8 cellular contexts compared by ENCODE assay signal in genomic region chr11:12675951-12676711, GRCh38. TPM values are rescaled to one million over a fixed set of nuclear protein-coding genes. Genes with fewer than 3 reads are reported as not detected.
DNase-seq lines count a peak whose midpoint lies in the region; ATAC-seq and TF ChIP-seq lines count a peak whose summit lies in the region.

No MANE protein-coding gene starts in this region.

- H3K27me3 Mint-ChIP-seq in activated naive CD8-positive, alpha-beta T cell: peaks cover 56% of the 10 kb centered on the region
- H3K27me3 Mint-ChIP-seq in activated naive CD8-positive, alpha-beta T cell treated with anti-CD3 and anti-CD28 coated beads for 36 hours: peaks cover 85% of the 10 kb centered on the region

- no peaks in the 10 kb centered on the region for H3K36me3 Mint-ChIP-seq in activated naive CD8-positive, alpha-beta T cell
- H3K36me3 Mint-ChIP-seq in activated naive CD8-positive, alpha-beta T cell treated with anti-CD3 and anti-CD28 coated beads for 36 hours: no peaks in the 10 kb centered on the region

- H3K9me3 Mint-ChIP-seq in activated naive CD8-positive, alpha-beta T cell (ENCODE audit: low read depth): no peaks in the 10 kb centered on the region
- no peaks in the 10 kb centered on the region for H3K9me3 Mint-ChIP-seq in activated naive CD8-positive, alpha-beta T cell treated with anti-CD3 and anti-CD28 coated beads for 36 hours

- peak overlapping the region; percentile 90 for H3K9ac ChIP-seq in adipocyte (ENCODE audit: low read length)

- no peak for TF ChIP-seq POLR2A in upper lobe of left lung (IDR thresholded peaks at IDR 0.05)

- H3K36me3 ChIP-seq in adipocyte (ENCODE audit: control insufficient read depth, insufficient read depth, low read length, severe bottlenecking) (peaks cover 3% of the 10 kb centered on the region), upper lobe of left lung (no peaks in the 10 kb centered on the region)

- 14% methylated on average over 11 of the region's 11 CpGs for WGBS in upper lobe of left lung, 2 donors

- peak overlapping the region; percentile 71 for H3K4me3 Mint-ChIP-seq in activated naive CD8-positive, alpha-beta T cell
- H3K4me3 Mint-ChIP-seq in activated naive CD8-positive, alpha-beta T cell treated with anti-CD3 and anti-CD28 coated beads for 36 hours: no peak overlapping the region

- H3K9me3 ChIP-seq in adipocyte (ENCODE audit: control insufficient read depth, low read length) (no peaks in the 10 kb centered on the region), upper lobe of left lung (no peaks in the 10 kb centered on the region)

- H3K4me3 ChIP-seq in adipocyte (ENCODE audit: low read length) (peak overlapping the region; percentile 84), upper lobe of left lung (peak overlapping the region in 3 of 4 donors; percentile 74 to 85 (median 79))

- no peak overlapping the region for H3K27ac Mint-ChIP-seq in activated naive CD8-positive, alpha-beta T cell
- no peak overlapping the region for H3K27ac Mint-ChIP-seq in activated naive CD8-positive, alpha-beta T cell treated with anti-CD3 and anti-CD28 coated beads for 36 hours

- H3K27me3 ChIP-seq in adipocyte (replicated peaks; ENCODE audit: control insufficient read depth, insufficient read depth, low read length): no peaks in the 10 kb centered on the region
- no peaks in the 10 kb centered on the region for H3K27me3 ChIP-seq in upper lobe of left lung

- peaks cover 42% of the 10 kb centered on the region for H3K4me1 ChIP-seq in adipocyte (ENCODE audit: control insufficient read depth, insufficient read depth, low read length)
- peaks cover 23 to 44% (median 26%) of the 10 kb centered on the region in 4 donors for H3K4me1 ChIP-seq in upper lobe of left lung

- TF ChIP-seq EP300 in upper lobe of left lung (IDR thresholded peaks at IDR 0.05): no peak

- DNase-seq in activated naive CD8-positive, alpha-beta T cell treated with anti-CD3 and anti-CD28 coated beads for 36 hours: no peak
- DNase-seq in adipocyte (ENCODE audit: low read depth) (peak; percentile 59), kidney tubule cell (ENCODE audit: low spot score) (peak; percentile 47), upper lobe of left lung (no peak), pons (ENCODE audit: low spot score) (no peak)

- H3K27ac ChIP-seq in upper lobe of left lung: peak overlapping the region; percentile 92 to 98 (median 96)

- TF ChIP-seq CTCF in upper lobe of left lung (IDR thresholded peaks at IDR 0.05): no peak

- H3K4me1 Mint-ChIP-seq in activated naive CD8-positive, alpha-beta T cell (ENCODE audit: low read depth): peaks cover 20% of the 10 kb centered on the region
- H3K4me1 Mint-ChIP-seq in activated naive CD8-positive, alpha-beta T cell treated with anti-CD3 and anti-CD28 coated beads for 36 hours: peaks cover 15% of the 10 kb centered on the region

- ATAC-seq in upper lobe of left lung (ENCODE audit: low FRiP score in 2 of 2) (no peak), HG03439 (IDR thresholded peaks at IDR 0.05; ENCODE audit: unreplicated experiment) (no peak), HG03196 (IDR thresholded peaks at IDR 0.05; ENCODE audit: unreplicated experiment) (no peak)

RNA-seq across cellular contexts. Expression of gene TEAD1, which starts 1.9 kb away (rescaled TPM):
- total RNA-seq in activated naive CD8-positive, alpha-beta T cell treated with anti-CD3 and anti-CD28 coated beads for 36 hours: under 1 TPM; 0.43 to 0.68 TPM
- 100 to 1,000 TPM in 2 of 6 donors, 10 to 100 TPM in 4; 53.5 to 141 (median 80.2) TPM for total RNA-seq in upper lobe of left lung

Comparison
In these comparisons a context has a peak if more than half of its experiments do, and no peak if none do; other contexts are left out.
1. DNase-seq: peak in adipocyte (single experiment) and kidney tubule cell (single experiment); none in activated naive CD8-positive, alpha-beta T cell treated with anti-CD3 and anti-CD28 coated beads for 36 hours (single experiment), upper lobe of left lung (0 of 2) and pons (single experiment).
2. RNA of gene TEAD1, which starts 1.9 kb away (total RNA-seq): 53.5 to 141 TPM in upper lobe of left lung; 0.43 to 0.68 TPM in activated naive CD8-positive, alpha-beta T cell treated with anti-CD3 and anti-CD28 coated beads for 36 hours; every median in the first group is over 10 times any median in the second.